27 cellular contexts compared by ENCODE assay signal in genomic region chr11:119204066-119204465, GRCh38. TPM values are rescaled to one million over a fixed set of nuclear protein-coding genes. Genes with fewer than 3 reads are reported as not detected.
"Had no signal": no experiment of that assay in that cellular context is flagged by ENCODE, and none has a peak within 500 bp of the region (broad histone marks: within the 10 kb centered on the region; RNA-seq: fewer than 3 reads in every experiment).

No MANE protein-coding gene starts in this region.

- H3K4me3 ChIP-seq: right lobe of liver, thyroid gland had no signal

- H3K9me3 ChIP-seq: right lobe of liver, thyroid gland had no signal

- H3K4me3 Mint-ChIP-seq: activated naive CD8-positive, alpha-beta T cell treated with anti-CD3 and anti-CD28 coated beads for 36 hours had no signal

- H3K36me3 ChIP-seq: brain microvascular endothelial cell, right lobe of liver, thyroid gland had no signal

- H3K27ac Mint-ChIP-seq: activated CD8-positive, alpha-beta T cell treated with anti-CD3 and anti-CD28 coated beads for 36 hours; activated naive CD4-positive, alpha-beta T cell treated with anti-CD3 and anti-CD28 coated beads for 36 hours; activated naive CD8-positive, alpha-beta T cell treated with anti-CD3 and anti-CD28 coated beads for 36 hours; stimulated activated effector memory CD8-positive, alpha-beta T cell treated with anti-CD3 and anti-CD28 coated beads, Interleukin-12 subunit alpha, Interleukin-12 subunit beta, amount 100 ng/mL, for 72 hours; T-helper 1 cell treated with Interleukin-12 subunit alpha and Interleukin-12 subunit beta and Interleukin-4 antibody, amounts not matched to agents 30 μg/mL and 1 μg/mL, for 36 hours had no signal

- ATAC-seq: activated CD8-positive, alpha-beta T cell treated with anti-CD3 and anti-CD28 coated beads for 36 hours; activated T-cell treated with anti-CD3 and anti-CD28 coated beads, Interleukin-2, amount 50 U/mL, for 4 hours; esophagus mucosa; left colon; naive thymus-derived CD4-positive, alpha-beta T cell; right lobe of liver; stimulated activated effector memory CD8-positive, alpha-beta T cell treated with anti-CD3 and anti-CD28 coated beads, Interleukin-12 subunit alpha, Interleukin-12 subunit beta, amount 100 ng/mL, for 72 hours; WTC11 had no signal

- H3K27ac ChIP-seq: brain microvascular endothelial cell, right lobe of liver, thyroid gland had no signal

- H3K27me3 Mint-ChIP-seq: activated CD8-positive, alpha-beta T cell treated with anti-CD3 and anti-CD28 coated beads for 36 hours; activated naive CD8-positive, alpha-beta T cell treated with anti-CD3 and anti-CD28 coated beads for 36 hours; progenitor cell of endocrine pancreas; stimulated activated naive CD8-positive, alpha-beta T cell treated with anti-CD3 and anti-CD28 coated beads, Interleukin-15, Interleukin-2, amounts not matched to agents 100 ng/mL and 50 ng/mL, for 24 hours had no signal

- H3K27me3 ChIP-seq: brain microvascular endothelial cell, right lobe of liver, thyroid gland had no signal

- DNase-seq: activated CD4-positive, alpha-beta T cell treated with anti-CD3 and anti-CD28 coated beads, Interleukin-2, amount 50 U/mL, for 1 hour; activated CD8-positive, alpha-beta T cell treated with anti-CD3 and anti-CD28 coated beads for 36 hours; activated naive CD4-positive, alpha-beta T cell treated with anti-CD3 and anti-CD28 coated beads for 36 hours; activated naive CD8-positive, alpha-beta T cell treated with anti-CD3 and anti-CD28 coated beads for 36 hours; activated T-cell treated with anti-CD3 and anti-CD28 coated beads, Interleukin-2, amount 50 U/mL, for 4 hours; amniotic stem cell; brain microvascular endothelial cell; cortex of kidney; foreskin fibroblast; hippocampal formation; left colon; midbrain; naive thymus-derived CD4-positive, alpha-beta T cell; right lobe of liver; stimulated activated CD4-positive, alpha-beta T cell treated with anti-CD3 and anti-CD28 coated beads, Interleukin-12 subunit alpha, Interleukin-12 subunit beta, amount 100 ng/mL, for 4 hours; stimulated activated CD4-positive, alpha-beta T cell treated with anti-CD3 and anti-CD28 coated beads, Interleukin-4, amount 100 ng/mL, for 24 hours; thyroid gland had no signal

RNA-seq across cellular contexts. Expression of gene NHERF4, which starts 18.8 kb away (rescaled TPM):
- total RNA-seq: activated naive CD4-positive, alpha-beta T cell treated with anti-CD3 and anti-CD28 coated beads for 36 hours; activated naive CD8-positive, alpha-beta T cell treated with anti-CD3 and anti-CD28 coated beads for 36 hours; astrocyte; cardiac septum; cerebellum; esophagus mucosa; osteocyte; thyroid gland had no signal

RNA-seq across cellular contexts. Expression of gene ABCG4, which starts 55.2 kb away (rescaled TPM):
- total RNA-seq: activated CD8-positive, alpha-beta T cell treated with anti-CD3 and anti-CD28 coated beads for 36 hours; left colon had no signal
